In the genomic region with DNA sequence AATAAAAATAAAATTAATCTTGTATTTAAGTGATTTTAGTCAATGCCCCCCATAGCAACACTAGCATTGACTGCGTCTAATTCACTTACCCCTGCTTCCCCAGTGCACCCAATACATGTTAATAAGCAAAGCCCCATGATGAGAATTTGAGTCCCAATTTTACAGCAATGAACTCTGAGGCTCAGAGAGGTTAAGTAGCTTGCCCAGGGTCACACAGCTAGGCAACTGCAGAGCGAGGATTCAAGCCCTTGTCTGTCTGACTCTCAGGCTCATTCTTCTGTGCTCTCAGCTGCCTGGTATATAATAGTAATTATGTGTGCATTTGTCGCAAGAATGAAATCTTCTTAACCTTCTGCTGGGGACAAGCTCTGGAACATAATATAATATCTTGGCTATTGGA, we compare ENCODE assay signal across 5 cellular contexts.
"Had no signal": no experiment of that assay in that cellular context is flagged by ENCODE, and none has a peak within 500 bp of the region (broad histone marks: within the 10 kb centered on the region; RNA-seq: fewer than 3 reads in every experiment).

No MANE protein-coding gene starts in this region.

- H3K4me3 Mint-ChIP-seq: IgD-negative memory B cell had no signal

- H3K9ac ChIP-seq: GM23248 had no signal

- H3K27ac Mint-ChIP-seq: IgD-negative memory B cell had no signal

- H3K27ac ChIP-seq: GM23248 had no signal

- DNase-seq: GM23248, GOT3, H7, HCEC 1CT had no signal

- H2AFZ ChIP-seq: GM23248 had no signal

- H3K4me3 ChIP-seq: GM23248 had no signal

- H3K9me3 Mint-ChIP-seq: IgD-negative memory B cell had no signal

- H3K27me3 Mint-ChIP-seq: IgD-negative memory B cell had no signal
